Comparison of ENCODE assay signal across 8 cellular contexts in the genomic region with DNA sequence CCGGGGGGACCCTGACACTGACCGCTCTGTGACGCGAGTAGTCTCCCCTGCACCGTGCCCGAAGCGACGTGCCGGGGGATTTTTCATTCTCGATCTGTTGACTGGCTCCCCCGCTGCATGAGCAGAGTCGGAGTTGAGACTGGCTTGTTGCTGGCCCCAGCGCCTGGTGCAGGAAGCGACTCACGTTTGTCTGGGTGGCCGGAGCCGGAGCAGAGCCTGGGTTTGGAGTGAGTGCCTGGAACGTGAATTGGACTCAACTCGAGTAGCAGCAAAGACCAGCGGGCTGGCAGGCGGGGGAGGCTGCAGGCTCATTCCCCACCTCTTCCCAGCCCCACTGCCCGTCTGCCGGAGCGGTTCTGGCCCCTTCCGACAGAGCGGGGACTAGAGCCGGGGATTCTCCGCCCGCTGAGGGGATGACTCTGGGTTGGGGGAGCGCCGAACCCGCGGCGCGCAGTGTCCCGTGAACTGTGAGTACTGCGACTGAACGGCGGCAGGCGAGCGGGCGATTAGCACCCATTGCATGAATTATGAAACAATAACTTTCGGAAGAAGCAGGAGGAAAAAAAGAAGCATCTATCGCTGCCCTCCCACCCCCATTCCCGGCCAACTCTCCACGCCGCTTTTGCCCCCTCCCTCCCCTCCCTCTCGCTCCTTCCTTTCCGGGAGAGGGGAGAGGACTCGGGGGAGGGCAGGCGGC. TPM values are rescaled to one million over a fixed set of nuclear protein-coding genes. Genes with fewer than 3 reads are reported as not detected.
DNase-seq lines count a peak whose midpoint lies in the region; ATAC-seq and TF ChIP-seq lines count a peak whose summit lies in the region.

No MANE protein-coding gene starts in this region.

- H4K20me1 ChIP-seq in osteoblast (ENCODE audit: insufficient read depth, low read length) = no peaks in the 10 kb centered on the region

- intact Hi-C loops in Right ventricle myocardium superior (cut with DNase I) = no loop called here

- peak overlapping the region; percentile 62 for H3K4me3 ChIP-seq in osteoblast (ENCODE audit: insufficient read depth, low read length)

- peaks cover 78% of the 10 kb centered on the region for H3K27me3 Mint-ChIP-seq in activated naive CD4-positive, alpha-beta T cell treated with anti-CD3 and anti-CD28 coated beads, Interleukin-2, amount 10 ng/mL, durations not matched to agents 7 days and 5 days

- H2AFZ ChIP-seq in osteoblast (ENCODE audit: low read length) = peak overlapping the region; percentile 56

- H3K27ac Mint-ChIP-seq in activated naive CD4-positive, alpha-beta T cell treated with anti-CD3 and anti-CD28 coated beads, Interleukin-2, amount 10 ng/mL, durations not matched to agents 7 days and 5 days = peak overlapping the region; percentile 58

- no peak for DNase-seq in activated naive CD4-positive, alpha-beta T cell treated with anti-CD3 and anti-CD28 coated beads, Interleukin-2, amount 10 ng/mL, durations not matched to agents 7 days and 5 days
- no peak for DNase-seq in activated naive CD4-positive, alpha-beta T cell treated with anti-CD3 and anti-CD28 coated beads, Interleukin-2, amount 50 U/mL, for 16 hours
- peak; percentile 58 for DNase-seq in activated CD8-positive, alpha-beta memory T cell treated with anti-CD3 and anti-CD28 coated beads, Interleukin-2, amount 50 U/mL, for 48 hours
- DNase-seq in Right ventricle myocardium superior (peak; percentile 53), osteoblast (ENCODE audit: insufficient read length, low spot score, missing footprints) (peak; percentile 80), LoVo (ENCODE audit: low spot score) (no peak), NCI-H226 (no peak)

- H3K79me2 ChIP-seq in osteoblast (ENCODE audit: insufficient read depth, low read length) = no peaks in the 10 kb centered on the region

- H3K4me3 Mint-ChIP-seq in activated naive CD4-positive, alpha-beta T cell treated with anti-CD3 and anti-CD28 coated beads, Interleukin-2, amount 10 ng/mL, durations not matched to agents 7 days and 5 days = peak overlapping the region; percentile 33

- no peak overlapping the region for H3K27ac ChIP-seq in osteoblast (ENCODE audit: low read depth, low read length)

- H3K4me1 Mint-ChIP-seq in activated naive CD4-positive, alpha-beta T cell treated with anti-CD3 and anti-CD28 coated beads, Interleukin-2, amount 10 ng/mL, durations not matched to agents 7 days and 5 days = peaks cover 34% of the 10 kb centered on the region

- H3K4me1 ChIP-seq in osteoblast (ENCODE audit: insufficient read depth, low read length) = peaks cover 5% of the 10 kb centered on the region

- ATAC-seq in Right ventricle myocardium superior (ENCODE audit: poor library complexity) (peak; percentile 34), GM21526 (IDR thresholded peaks at IDR 0.05; ENCODE audit: low FRiP score, unreplicated experiment) (no peak)

- no peaks in the 10 kb centered on the region for H3K9me3 Mint-ChIP-seq in activated naive CD4-positive, alpha-beta T cell treated with anti-CD3 and anti-CD28 coated beads, Interleukin-2, amount 10 ng/mL, durations not matched to agents 7 days and 5 days

- H3K4me2 ChIP-seq in osteoblast (ENCODE audit: insufficient read depth, low read length) = peak overlapping the region; percentile 74

- no peaks in the 10 kb centered on the region for H3K36me3 ChIP-seq in osteoblast (ENCODE audit: insufficient read depth, low read length)

- no peak for TF ChIP-seq CTCF in osteoblast (IDR thresholded peaks at IDR 0.05; ENCODE audit: extremely low read depth, low read depth, low read length)

- no peaks in the 10 kb centered on the region for H3K9me3 ChIP-seq in osteoblast (ENCODE audit: low read depth, low read length)

- peaks cover 46% of the 10 kb centered on the region for H3K27me3 ChIP-seq in osteoblast (ENCODE audit: insufficient read depth, low read length)

- CTCF ChIA-PET in activated naive CD4-positive, alpha-beta T cell treated with anti-CD3 and anti-CD28 coated beads, Interleukin-2, amount 10 ng/mL, durations not matched to agents 7 days and 5 days (lab: Charles Lee) = no interaction called here

- H3K36me3 Mint-ChIP-seq in activated naive CD4-positive, alpha-beta T cell treated with anti-CD3 and anti-CD28 coated beads, Interleukin-2, amount 10 ng/mL, durations not matched to agents 7 days and 5 days = peaks cover 14% of the 10 kb centered on the region

RNA-seq across cellular contexts. Expression of gene PCDH7, which starts 0.6 kb away (rescaled TPM):
- total RNA-seq in Right ventricle myocardium superior (18.7 TPM), osteoblast (0.72 and 3.8 TPM in 2 replicates)

Comparison
In these comparisons a context has a peak if more than half of its experiments do, and no peak if none do; other contexts are left out.
1. DNase-seq: peak in activated CD8-positive, alpha-beta memory T cell treated with anti-CD3 and anti-CD28 coated beads, Interleukin-2, amount 50 U/mL, for 48 hours (single experiment), Right ventricle myocardium superior (single experiment) and osteoblast (single experiment); none in activated naive CD4-positive, alpha-beta T cell treated with anti-CD3 and anti-CD28 coated beads, Interleukin-2, amount 10 ng/mL, durations not matched to agents 7 days and 5 days (single experiment), activated naive CD4-positive, alpha-beta T cell treated with anti-CD3 and anti-CD28 coated beads, Interleukin-2, amount 50 U/mL, for 16 hours (single experiment), LoVo (single experiment) and NCI-H226 (single experiment).